8 cellular contexts compared by ENCODE assay signal in the genomic region with DNA sequence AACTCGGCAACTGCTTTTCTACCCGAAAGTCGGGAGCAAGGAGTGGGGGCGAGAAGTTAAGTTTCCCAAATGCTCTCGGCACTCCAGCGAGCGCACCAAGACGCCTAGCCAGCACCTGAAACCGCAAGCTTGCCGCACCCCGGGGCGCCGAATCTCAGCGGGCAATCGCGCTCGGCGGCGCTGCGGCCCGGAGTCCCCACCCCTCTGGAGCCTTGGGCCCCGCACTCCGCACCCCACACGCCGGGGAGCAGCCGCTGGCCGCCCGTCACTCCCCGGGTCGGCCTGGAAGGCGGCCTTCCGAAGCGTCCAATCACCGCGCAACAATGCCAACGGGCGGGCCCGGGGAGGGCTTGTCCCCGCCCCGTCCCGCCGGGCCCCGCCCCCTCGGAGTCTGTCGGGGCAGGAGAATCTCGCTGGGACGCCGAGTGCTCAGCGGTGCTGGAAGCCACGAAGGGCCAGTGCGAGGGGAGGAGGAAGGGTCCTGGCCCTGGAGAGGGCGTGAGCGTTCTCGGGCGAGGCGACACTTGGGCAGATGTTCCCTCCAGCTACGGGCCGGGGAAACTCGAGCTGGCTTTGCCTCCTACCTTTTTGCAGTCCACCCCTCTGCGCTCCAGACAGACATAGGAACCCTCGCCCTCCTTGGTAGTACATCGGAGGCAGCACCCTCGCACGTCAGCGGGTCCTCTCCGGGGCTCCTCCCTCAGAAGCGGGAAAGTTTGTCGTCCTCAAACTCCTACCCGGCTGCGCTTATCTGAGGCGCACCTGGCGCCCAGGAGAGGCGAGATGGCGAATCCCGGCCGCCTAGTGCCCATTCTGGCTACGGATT. TPM values are rescaled to one million over a fixed set of nuclear protein-coding genes. Genes with fewer than 3 reads are reported as not detected.
DNase-seq lines count a peak whose midpoint lies in the region; ATAC-seq, FAIRE-seq and TF ChIP-seq lines count a peak whose summit lies in the region.

No MANE protein-coding gene starts in this region.

- no peak overlapping the region for H2BK5ac ChIP-seq in H1 (ENCODE audit: low read depth, low read length)
- H2BK5ac ChIP-seq in mesenchymal stem cell (ENCODE audit: low read depth, low read length, poor library complexity, severe bottlenecking) = no peak overlapping the region

- H2AK5ac ChIP-seq in H1 (ENCODE audit: low read depth, low read length) (no peak overlapping the region), mesenchymal stem cell (ENCODE audit: low read length, severe bottlenecking) (no peak overlapping the region)

- H3K9me3 ChIP-seq in BE2C (no peaks in the 10 kb centered on the region), H1 (ENCODE audit: insufficient read depth in 2 of 2, low read depth in 1 of 2, low read length in 1 of 2) (no peaks in the 10 kb centered on the region), mesenchymal stem cell (ENCODE audit: control insufficient read depth, low read length) (no peaks in the 10 kb centered on the region)

- TF ChIP-seq RAD21 in H1 (IDR thresholded peaks at IDR 0.05 in 1 of 2, conservative IDR thresholded peaks at IDR 0.05 in 1 of 2; ENCODE audit: low read depth in 2 of 2, low read length in 2 of 2) = peak in 1 of 2 experiments; percentile 19; a peak in 2 of 4 replicates

- H2AFZ ChIP-seq in H1 (ENCODE audit: low read length) (peak overlapping the region; percentile 74; the same call in 1 of the 2 replicates), mesenchymal stem cell (ENCODE audit: low read depth, low read length) (peak overlapping the region; percentile 80)

- no peak overlapping the region for H4K91ac ChIP-seq in H1 (replicated peaks; ENCODE audit: insufficient read length, low read length)
- H4K91ac ChIP-seq in mesenchymal stem cell (ENCODE audit: low read length) = no peak overlapping the region

- H2BK120ac ChIP-seq in H1 (replicated peaks; ENCODE audit: low read depth, low read length) (no peak overlapping the region), mesenchymal stem cell (ENCODE audit: low read depth, low read length) (no peak overlapping the region)

- H3K56ac ChIP-seq in H1 (replicated peaks; ENCODE audit: insufficient read length, low read depth, low read length) = no peak overlapping the region

- no peak for TF ChIP-seq CTCF in BE2C (IDR thresholded peaks at IDR 0.05; ENCODE audit: low read depth, low read length)
- peak in 1 of 3 experiments; percentile 17; a peak in 1 of 4 replicates for TF ChIP-seq CTCF in H1 (IDR thresholded peaks at IDR 0.05; ENCODE audit: control extremely low read depth in 1 of 3, insufficient read depth in 1 of 3, low read depth in 1 of 3, low read length in 3 of 3)

- H3K79me1 ChIP-seq in H1 (ENCODE audit: low read depth, low read length) = no peaks in the 10 kb centered on the region
- H3K79me1 ChIP-seq in mesenchymal stem cell (replicated peaks; ENCODE audit: low read length, poor library complexity, severe bottlenecking) = no peaks in the 10 kb centered on the region

- peaks cover 33% of the 10 kb centered on the region for H3K27me3 ChIP-seq in BE2C
- H3K27me3 ChIP-seq in H1 (replicated peaks in 1 of 4; ENCODE audit: control insufficient read depth in 3 of 4, extremely low read depth in 1 of 4, insufficient read depth in 3 of 4, low read length in 3 of 4) = peaks cover 21 to 56% (median 47%) of the 10 kb centered on the region in 4 experiments
- peaks cover 38 to 58% of the 10 kb centered on the region in 2 experiments for H3K27me3 ChIP-seq in mesenchymal stem cell (ENCODE audit: control insufficient read depth in 1 of 2, insufficient read depth in 1 of 2, low read length in 2 of 2)

- H3K4me2 ChIP-seq in H1 (ENCODE audit: insufficient read depth in 1 of 2, low read depth in 2 of 2, low read length in 2 of 2) (peak overlapping the region; percentile 80 to 100), mesenchymal stem cell (ENCODE audit: low read length, poor library complexity, severe bottlenecking) (peak overlapping the region; percentile 100)

- H2BK15ac ChIP-seq in H1 (ENCODE audit: low read length) (no peak overlapping the region), mesenchymal stem cell (ENCODE audit: low read depth, poor library complexity, severe bottlenecking) (no peak overlapping the region)

- no peaks in the 10 kb centered on the region for H3K79me2 ChIP-seq in H1 (ENCODE audit: control insufficient read depth in 1 of 2, insufficient read depth in 2 of 2, low read length in 2 of 2)

- H3K18ac ChIP-seq in H1 (ENCODE audit: extremely low read depth, low read length) = peak overlapping the region; percentile 71; the same call in 1 of the 2 replicates
- H3K18ac ChIP-seq in mesenchymal stem cell (ENCODE audit: low read depth in 1 of 2, low read length in 2 of 2) = no peak overlapping the region

- no peak overlapping the region for H3K27ac ChIP-seq in H1 (ENCODE audit: low read depth, low read length)
- no peak overlapping the region for H3K27ac ChIP-seq in mesenchymal stem cell (ENCODE audit: low read length, poor library complexity, severe bottlenecking)

- H3K9ac ChIP-seq in H1 (replicated peaks in 1 of 4; ENCODE audit: extremely low read depth in 1 of 4, low read depth in 3 of 4, low read length in 3 of 4) = no peak overlapping the region
- H3K9ac ChIP-seq in mesenchymal stem cell (ENCODE audit: low read length) = peak overlapping the region; percentile 75

- H2BK20ac ChIP-seq in H1 (ENCODE audit: low read length) = no peak overlapping the region

- no peak for TF ChIP-seq POLR2A in H1 (IDR thresholded peaks at IDR 0.05; ENCODE audit: control extremely low read depth in 1 of 2, low read depth in 2 of 2, low read length in 2 of 2)

- DNase-seq in BE2C = peak; percentile 89
- DNase-seq in NCI-H526 treated with DMSO at 0.1 percent for 48 hours (lab: John Stamatoyannopoulos, UW) = peak; percentile 85
- DNase-seq in activated CD8-positive, alpha-beta memory T cell treated with anti-CD3 and anti-CD28 coated beads for 4 hours (ENCODE audit: low read depth in 2 of 2) = peak; percentile 19 to 28
- peak; percentile 57 to 94 for DNase-seq in H1 (ENCODE audit: low read depth in 1 of 2, low spot score in 2 of 2)
- DNase-seq in mesenchymal stem cell = peak; percentile 87
- peak; percentile 42 to 82 (median 57) for DNase-seq in stimulated activated CD4-positive, alpha-beta T cell treated with anti-CD3 and anti-CD28 coated beads, TNF-alpha, amount 100 ng/mL, for 24 hours (ENCODE audit: low read depth in 3 of 3)

- H4K8ac ChIP-seq in H1 (ENCODE audit: extremely low read depth, insufficient read depth, low read length) = no peak overlapping the region
- no peak overlapping the region for H4K8ac ChIP-seq in mesenchymal stem cell (ENCODE audit: low read length)

- H2BK12ac ChIP-seq in H1 (ENCODE audit: low read depth, low read length) (no peak overlapping the region), mesenchymal stem cell (ENCODE audit: low read length in 2 of 2) (no peak overlapping the region)

- no peak overlapping the region for H4K5ac ChIP-seq in H1 (ENCODE audit: insufficient read length, low read depth, low read length)

- no peaks in the 10 kb centered on the region for H3K36me3 ChIP-seq in BE2C
- H3K36me3 ChIP-seq in H1 (ENCODE audit: control insufficient read depth in 2 of 4, insufficient read depth in 4 of 4, low read length in 3 of 4) = no peaks in the 10 kb centered on the region
- H3K36me3 ChIP-seq in mesenchymal stem cell (ENCODE audit: control insufficient read depth in 1 of 2, insufficient read depth in 2 of 2, low read depth in 1 of 2, low read length in 2 of 2) = no peaks in the 10 kb centered on the region

- no peak overlapping the region for H3K14ac ChIP-seq in H1 (ENCODE audit: insufficient read length)
- peak overlapping the region in 1 of 2 experiments; percentile 88 for H3K14ac ChIP-seq in mesenchymal stem cell (ENCODE audit: low read length in 2 of 2)

- POLR2A ChIA-PET in H1 (lab: Charles Lee; ENCODE audit: partially characterized antibody) = no interaction called here

- peaks cover 16% of the 10 kb centered on the region; the same call in 1 of the 2 replicates for H3K23me2 ChIP-seq in H1 (ENCODE audit: low read depth, low read length)

- H3K4me3 ChIP-seq in BE2C (ENCODE audit: low read depth, low read length) = peak overlapping the region; percentile 60
- peak overlapping the region; percentile 56 to 78 (median 64) for H3K4me3 ChIP-seq in H1 (ENCODE audit: extremely low read depth in 1 of 4, insufficient read depth in 2 of 4, low read depth in 3 of 4, low read length in 4 of 4)
- peak overlapping the region; percentile 77 to 87 for H3K4me3 ChIP-seq in mesenchymal stem cell (ENCODE audit: insufficient read depth in 1 of 2, low read depth in 1 of 2, low read length in 2 of 2)

- H4K20me1 ChIP-seq in H1 (replicated peaks in 1 of 2; ENCODE audit: control insufficient read depth in 1 of 2, insufficient read depth in 2 of 2, low read length in 2 of 2) = peaks cover 0 to 6% of the 10 kb centered on the region in 2 experiments

- H3K4ac ChIP-seq in H1 (replicated peaks; ENCODE audit: insufficient read length, low read depth, low read length) = no peak overlapping the region
- no peak overlapping the region for H3K4ac ChIP-seq in mesenchymal stem cell (ENCODE audit: low read depth in 1 of 2, low read length in 2 of 2)

- ATAC-seq in GM19372 (IDR thresholded peaks at IDR 0.05; ENCODE audit: low read depth, unreplicated experiment) (peak; percentile 91), HG03457 (IDR thresholded peaks at IDR 0.05; ENCODE audit: unreplicated experiment) (peak; percentile 87)

- no peaks in the 10 kb centered on the region for H3K4me1 ChIP-seq in BE2C
- H3K4me1 ChIP-seq in H1 (replicated peaks in 1 of 4; ENCODE audit: control insufficient read depth in 3 of 4, insufficient read depth in 4 of 4, low read length in 3 of 4) = peaks cover 2 to 16% (median 10%) of the 10 kb centered on the region in 4 experiments
- peaks cover 20% of the 10 kb centered on the region for H3K4me1 ChIP-seq in mesenchymal stem cell (ENCODE audit: control insufficient read depth, insufficient read depth, low read depth, low read length)

- no peak overlapping the region for H3K23ac ChIP-seq in H1 (ENCODE audit: insufficient read length)
- peak overlapping the region in 1 of 2 experiments; percentile 79 for H3K23ac ChIP-seq in mesenchymal stem cell (ENCODE audit: low read length in 2 of 2)

- 2% methylated on average over 48 of the region's 77 CpGs; no CpG with 5 or more reads in 1 of the 2 experiments for WGBS in H1 (ENCODE audit: extremely low coverage in 1 of 2, insufficient coverage in 1 of 2, insufficient read length in 1 of 2, insufficient replicate concordance in 2 of 2, low coverage in 1 of 2, low lambda C conversion rate in 2 of 2, missing lambda C conversion rate in 1 of 2), 2 experiments
- WGBS in mesenchymal stem cell = under 1% methylated on average over 66 of the region's 77 CpGs

- no peak for TF ChIP-seq EP300 in H1 (IDR thresholded peaks at IDR 0.05; ENCODE audit: borderline replicate concordance in 1 of 2, low read depth in 2 of 2, low read length in 2 of 2)

- no peak for FAIRE-seq in H1 (lab: Jason Lieb, UNC)

- CTCF ChIA-PET in H1 (lab: Charles Lee; ENCODE audit: partially characterized antibody) = interaction anchor here (0.6 to 2.7 kb wide), 4 partner anchors 14 to 352 kb away, joined by 3 to 13 read pairs (median 3); no protein-coding TSS in a partner anchor

RNA-seq across cellular contexts. Expression of gene ZBTB7C, which starts 1.1 kb away (rescaled TPM):
- 1.1 TPM for polyA plus RNA-seq in BE2C (2012; ENCODE audit: insufficient read depth, insufficient read length, low read depth)
- total RNA-seq in H1 (2021; fragmentation: NEBNext Ultra II Directional; extraction: Animal tissue kit (Norgen Biotek cat#: 25700)) = 0.23 and 0.45 TPM in 2 replicates
- polyA plus RNA-seq in H1 (2011; rRNA removed) = 0.15 and 0.17 TPM in 2 replicates
- polyA plus RNA-seq in H1 (2011; cell fraction: cytosol; rRNA removed) = 0.13 TPM
- polyA plus RNA-seq in H1 (2011; cell fraction: nucleus; rRNA removed) = 0.11 TPM
- 0.14 to 0.25 TPM (median 0.19 TPM) in 4 replicates for polyA plus RNA-seq in H1 (2012, experiment 1 of 2)
- 0.18 TPM for polyA plus RNA-seq in H1 (2012, experiment 2 of 2)
- 0.08 TPM for polyA plus RNA-seq in H1 (2013, experiment 1 of 2)
- polyA plus RNA-seq in H1 (2013, experiment 2 of 2) = 0.24 TPM
- polyA minus RNA-seq in H1 (2011; rRNA and poly(A)+ RNA removed) = 0.03 and 0.05 TPM in 2 replicates
- not detected for polyA minus RNA-seq in H1 (2011; cell fraction: cytosol; rRNA and poly(A)+ RNA removed)
- polyA minus RNA-seq in H1 (2011; cell fraction: nucleus; rRNA and poly(A)+ RNA removed) = 0.60 TPM
- 0.11 TPM for polyA plus RNA-seq in mesenchymal stem cell (2013, experiment 1 of 2)
- polyA plus RNA-seq in mesenchymal stem cell (2013, experiment 2 of 2) = 0.11 TPM

Comparison
In these comparisons a context has a peak if more than half of its experiments do, and no peak if none do; other contexts are left out.
1. DNase-seq: peak in every context shown above with its lines; median percentile 89 in BE2C; 87 in mesenchymal stem cell; 85 in NCI-H526 treated with DMSO at 0.1 percent for 48 hours; 76 in H1; 57 in stimulated activated CD4-positive, alpha-beta T cell treated with anti-CD3 and anti-CD28 coated beads, TNF-alpha, amount 100 ng/mL, for 24 hours; 24 in activated CD8-positive, alpha-beta memory T cell treated with anti-CD3 and anti-CD28 coated beads for 4 hours.